In genomic region chr10:94192974-94193373, GRCh38 we compare ENCODE assay signal across 1 cellular context.
TF ChIP-seq lines count a peak whose summit lies in the region.

No MANE protein-coding gene starts in this region.

TF ChIP-seq in IMR-90, 13 proteins besides CTCF, POLR2A, EP300 and RAD21:
- TF ChIP-seq RCOR1 (IDR thresholded peaks at IDR 0.05; ENCODE audit: insufficient replicate concordance, low read length) (no peak), NFE2L2 (IDR thresholded peaks at IDR 0.05; ENCODE audit: low read depth, low read length) (no peak), RFX5 (IDR thresholded peaks at IDR 0.05; ENCODE audit: low read depth, low read length) (no peak), CHD1 (IDR thresholded peaks at IDR 0.05; ENCODE audit: low read depth, low read length) (no peak), MAFK (IDR thresholded peaks at IDR 0.05; ENCODE audit: low read depth, low read length) (no peak), MAZ (IDR thresholded peaks at IDR 0.05; ENCODE audit: borderline replicate concordance, low read depth, low read length) (no peak), USF2 (IDR thresholded peaks at IDR 0.05; ENCODE audit: low read depth, low read length) (no peak), CEBPB (IDR thresholded peaks at IDR 0.05; ENCODE audit: low read depth, low read length) (no peak), BHLHE40 (IDR thresholded peaks at IDR 0.05; ENCODE audit: low read depth, low read length) (no peak), ELK1 (IDR thresholded peaks at IDR 0.05; ENCODE audit: borderline replicate concordance, low read depth, low read length) (no peak), SMC3 (IDR thresholded peaks at IDR 0.05; ENCODE audit: low read depth, low read length) (no peak), FOS (IDR thresholded peaks at IDR 0.05; ENCODE audit: low read depth, low read length) (no peak), MXI1 (IDR thresholded peaks at IDR 0.05; ENCODE audit: borderline replicate concordance, low read depth, low read length) (no peak)
